In genomic region chr19:8412783-8413592, GRCh38 we compare ENCODE assay signal across 8 cellular contexts. TPM values are rescaled to one million over a fixed set of nuclear protein-coding genes. Genes with fewer than 3 reads are reported as not detected.
DNase-seq lines count a peak whose midpoint lies in the region; ATAC-seq, FAIRE-seq and TF ChIP-seq lines count a peak whose summit lies in the region.

Gene MARCHF2, plus strand, starts transcription at chr19:8413305. Its CDS starts 8,536 bp downstream, at chr19:8421841.

- BruUV-seq in endothelial cell of umbilical vein (replicated peaks; lab: Mats Ljungman, UMichigan) = no TSS peak

- POLR2A ChIA-PET in endothelial cell of umbilical vein (lab: Charles Lee) = interaction anchor here (0.6 to 2.0 kb wide), 6 partner anchors 11 to 101 kb away, joined by 3 to 11 read pairs (median 6); partner anchors contain the start of genes HNRNPM, NDUFA7, RAB11B and RPS28

- intact Hi-C loops in endothelial cell of umbilical vein (cut with micrococcal nuclease) = loop anchor here (1.0 to 2.0 kb wide), 4 partner anchors 11 to 94 kb away; partner anchors contain the start of genes HNRNPM and RAB11B

- peak; percentile 74 for FAIRE-seq in endothelial cell of umbilical vein (lab: Jason Lieb, UNC)

- peak within 1 kb of the TSS; percentile 92 for H3K4me2 ChIP-seq in OCI-LY1 (ENCODE audit: low read length)
- H3K4me2 ChIP-seq in endothelial cell of umbilical vein (ENCODE audit: insufficient read depth, low read length) = peak within 1 kb of the TSS; percentile 39

- H3K4me1 ChIP-seq in OCI-LY1 (ENCODE audit: insufficient read depth, low read length, severe bottlenecking) (peaks cover 12% of the 10 kb centered on the region), endothelial cell of umbilical vein (ENCODE audit: control insufficient read depth, extremely low read depth, insufficient read depth, low read length) (peaks cover 9% of the 10 kb centered on the region), mononuclear cell (ENCODE audit: insufficient read depth, low read length) (peaks cover 15% of the 10 kb centered on the region)

- H3K27ac ChIP-seq in OCI-LY1 (ENCODE audit: low read depth, low read length, poor library complexity, severe bottlenecking) (no peak within 1 kb of the TSS), endothelial cell of umbilical vein (ENCODE audit: insufficient read depth, low read depth, low read length) (peak within 1 kb of the TSS; percentile 69)

- no peaks in the 10 kb centered on the region for H3K9me1 ChIP-seq in endothelial cell of umbilical vein (replicated peaks; ENCODE audit: control insufficient read depth, extremely low read depth, insufficient read depth, low read length)

- H3K9me3 ChIP-seq in OCI-LY1 (ENCODE audit: low read length) (no peaks in the 10 kb centered on the region), endothelial cell of umbilical vein (replicated peaks; ENCODE audit: control insufficient read depth, insufficient read depth, low read length) (no peaks in the 10 kb centered on the region), mononuclear cell (ENCODE audit: low read depth, low read length) (no peaks in the 10 kb centered on the region)

- peak; percentile 60 for TF ChIP-seq CTCF in OCI-LY1 (IDR thresholded peaks at IDR 0.05; ENCODE audit: low read length)
- TF ChIP-seq CTCF in endothelial cell of umbilical vein (IDR thresholded peaks at IDR 0.05; ENCODE audit: extremely low read depth in 1 of 2, insufficient read depth in 1 of 2, low read depth in 1 of 2, low read length in 2 of 2) = peak; percentile 31 to 65

- ATAC-seq in GM21526 (IDR thresholded peaks at IDR 0.05; ENCODE audit: low FRiP score, unreplicated experiment) = peak; percentile 97

- peak within 1 kb of the TSS; percentile 74 for H3K4me3 ChIP-seq in OCI-LY1 (ENCODE audit: low read depth, low read length, poor library complexity, severe bottlenecking)
- H3K4me3 ChIP-seq in endothelial cell of umbilical vein (replicated peaks in 1 of 3; ENCODE audit: insufficient read depth in 1 of 3, low read depth in 1 of 3, low read length in 3 of 3) = peak within 1 kb of the TSS; percentile 55 to 72 (median 57)
- H3K4me3 ChIP-seq in mononuclear cell (ENCODE audit: low read length) = peak within 1 kb of the TSS; percentile 78

- dilution Hi-C loops in endothelial cell of umbilical vein (cut with MboI; ENCODE audit: extremely low pct_ligation_motif_present, low sequenced_read_pairs) = no loop called here

- H3K9me2 ChIP-seq in OCI-LY1 (ENCODE audit: low read depth, low read length) = no peaks in the 10 kb centered on the region

- H3K27me3 ChIP-seq in OCI-LY1 (ENCODE audit: insufficient read depth, low read length) (no peaks in the 10 kb centered on the region), endothelial cell of umbilical vein (ENCODE audit: control insufficient read depth in 2 of 2, insufficient read depth in 2 of 2, low read length in 2 of 2) (no peaks in the 10 kb centered on the region), mononuclear cell (ENCODE audit: insufficient read depth, low read length) (no peaks in the 10 kb centered on the region)

- H3K79me2 ChIP-seq in OCI-LY1 (ENCODE audit: insufficient read depth, low read length) (no peaks in the 10 kb centered on the region), endothelial cell of umbilical vein (ENCODE audit: control insufficient read depth, insufficient read depth, low read length) (no peaks in the 10 kb centered on the region)

- H2AFZ ChIP-seq in OCI-LY1 (ENCODE audit: low read length) (no peak within 1 kb of the TSS), endothelial cell of umbilical vein (ENCODE audit: low read depth, low read length) (peak within 1 kb of the TSS; percentile 67)

- peak; percentile 58 for TF ChIP-seq POLR2A in endothelial cell of umbilical vein (IDR thresholded peaks at IDR 0.05; ENCODE audit: low read depth, low read length)

- H4K20me1 ChIP-seq in OCI-LY1 (ENCODE audit: insufficient read depth, low read length) = no peaks in the 10 kb centered on the region
- H4K20me1 ChIP-seq in endothelial cell of umbilical vein (replicated peaks; ENCODE audit: control insufficient read depth, extremely low read depth, insufficient read depth, low read length) = no peaks in the 10 kb centered on the region

- peak within 1 kb of the TSS; percentile 70 for H3K9ac ChIP-seq in OCI-LY1 (ENCODE audit: low read length)
- H3K9ac ChIP-seq in endothelial cell of umbilical vein (replicated peaks; ENCODE audit: extremely low read depth, insufficient read depth, low read length) = peak within 1 kb of the TSS; percentile 82

- CTCF ChIA-PET in endothelial cell of umbilical vein (lab: Charles Lee) = interaction anchor here (0.6 to 6.2 kb wide), 30 partner anchors 9 to 113 kb away, joined by 3 to 65 read pairs (median 5); partner anchors contain the start of genes HNRNPM, RAB11B and ZNF414

- H3K36me3 ChIP-seq in OCI-LY1 (ENCODE audit: insufficient read depth, low read length) (no peaks in the 10 kb centered on the region), endothelial cell of umbilical vein (ENCODE audit: control insufficient read depth in 2 of 2, extremely low read depth in 1 of 2, insufficient read depth in 2 of 2, low read length in 2 of 2) (no peaks in the 10 kb centered on the region)

- H3F3A ChIP-seq in OCI-LY1 (ENCODE audit: insufficient read depth, low read length) = 0 out of 2 replicates have a peak, but pooled peaks cover 5% of the 10 kb centered on the region

- DNase-seq in DMS 273 treated with DMSO at 0.1 percent for 48 hours (lab: John Stamatoyannopoulos, UW) = peak; percentile 90
- peak; percentile 95 for DNase-seq in HuH-7.5 (ENCODE audit: low spot score)
- DNase-seq in activated CD8-positive, alpha-beta memory T cell treated with anti-CD3 and anti-CD28 coated beads, Interleukin-2, amount 50 U/mL, for 4 hours = peak; percentile 94
- DNase-seq in endothelial cell of umbilical vein (ENCODE audit: low read depth, low spot score) = peak; percentile 98
- peak; percentile 91 to 92 for DNase-seq in stimulated activated CD8-positive, alpha-beta memory T cell treated with anti-CD3 and anti-CD28 coated beads, Interleukin-2, amount 100 ng/mL, for 48 hours (ENCODE audit: low read depth in 2 of 2)

TF ChIP-seq in endothelial cell of umbilical vein, 7 proteins besides CTCF, POLR2A, EP300 and RAD21:
- no peak for TF ChIP-seq MAX (IDR thresholded peaks at IDR 0.05; ENCODE audit: insufficient read depth, insufficient read length)
- TF ChIP-seq POLR2AphosphoS5 (IDR thresholded peaks at IDR 0.05; ENCODE audit: insufficient read depth, low read depth, low read length) = peak; percentile 64

RNA-seq across cellular contexts. Expression of gene MARCHF2, which starts in this region (rescaled TPM):
- 40.1 and 43.5 TPM in 2 replicates for total RNA-seq in endothelial cell of umbilical vein
- 91.9 and 130 TPM in 2 replicates for polyA plus RNA-seq in endothelial cell of umbilical vein
- 44.4 and 67.0 TPM in 2 replicates for polyA plus RNA-seq in endothelial cell of umbilical vein (2011; cell fraction: cytosol; rRNA removed)
- 35.4 and 40.1 TPM in 2 replicates for polyA plus RNA-seq in endothelial cell of umbilical vein (2011; cell fraction: nucleus; rRNA removed)
- 44.0 and 76.6 TPM in 2 replicates for polyA plus RNA-seq in endothelial cell of umbilical vein (2012)
- 23.7 and 29.0 TPM in 2 replicates for polyA minus RNA-seq in endothelial cell of umbilical vein
- polyA minus RNA-seq in endothelial cell of umbilical vein (2011; cell fraction: cytosol; rRNA and poly(A)+ RNA removed) = 5.4 TPM
- polyA minus RNA-seq in endothelial cell of umbilical vein (2011; cell fraction: nucleus; rRNA and poly(A)+ RNA removed) = 10.9 and 21.7 TPM in 2 replicates
- total RNA-seq in mononuclear cell = 119 TPM
